In the genomic region with DNA sequence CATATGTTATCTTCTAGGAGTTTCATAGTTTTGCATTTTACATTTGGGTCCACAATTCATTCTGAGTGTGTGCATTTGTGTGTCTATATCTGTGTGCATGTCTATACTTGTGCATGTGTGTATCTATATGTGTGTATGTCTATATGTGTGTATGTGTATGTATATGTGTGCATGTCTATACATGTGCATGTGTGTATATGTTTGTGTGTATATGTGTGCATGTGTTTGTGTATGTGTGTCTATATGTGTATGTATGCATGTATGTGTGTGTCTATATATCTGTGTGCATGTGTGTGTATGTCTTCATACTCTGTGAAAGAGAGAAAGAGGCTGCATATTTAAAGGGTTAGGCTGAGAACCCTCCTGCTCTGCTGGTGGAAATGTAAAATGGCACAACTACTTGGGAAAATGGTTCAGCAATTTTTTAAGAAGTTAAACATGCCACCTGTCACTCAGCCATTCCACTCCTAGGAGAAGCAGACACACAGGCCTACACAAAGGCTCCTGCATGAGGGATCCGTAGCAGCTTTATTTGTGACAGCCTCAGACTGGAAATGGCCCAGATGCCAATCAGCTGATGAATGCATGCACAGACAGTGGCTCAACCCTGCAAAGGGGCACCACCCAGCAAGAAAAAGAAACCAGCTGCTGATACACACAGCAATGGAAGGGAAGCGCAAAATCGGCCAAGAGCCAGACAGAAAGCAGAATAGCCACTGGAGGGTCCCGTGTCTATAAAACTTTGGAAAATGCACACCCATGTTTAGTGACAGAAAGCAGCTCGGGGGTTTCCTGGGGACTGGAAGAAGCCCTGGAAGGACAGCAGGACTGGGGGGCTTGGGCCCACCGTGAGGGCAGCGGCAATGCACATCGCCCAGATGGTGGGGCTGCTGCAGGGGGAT, we compare ENCODE assay signal across 12 cellular contexts.
DNase-seq lines count a peak whose midpoint lies in the region; ATAC-seq and TF ChIP-seq lines count a peak whose summit lies in the region.
"Had no signal": no experiment of that assay in that cellular context is flagged by ENCODE, and none has a peak within 500 bp of the region (broad histone marks: within the 10 kb centered on the region; RNA-seq: fewer than 3 reads in every experiment).

No MANE protein-coding gene starts in this region.

- no peak overlapping the region for H3K4me2 ChIP-seq in neuronal stem cell (ENCODE audit: insufficient read depth, low read length, poor library complexity, severe bottlenecking)

- H3K79me1 ChIP-seq in neuronal stem cell (ENCODE audit: low read depth, low read length), result no peaks in the 10 kb centered on the region

- no peak overlapping the region for H3K4ac ChIP-seq in neuronal stem cell (ENCODE audit: low read length)

- no peak for ATAC-seq in GM18511 (IDR thresholded peaks at IDR 0.05; ENCODE audit: unreplicated experiment)
- no peak for ATAC-seq in HG03520 (IDR thresholded peaks at IDR 0.05; ENCODE audit: unreplicated experiment)
- ATAC-seq in GM19467 (IDR thresholded peaks at IDR 0.05; ENCODE audit: unreplicated experiment), result no peak

- WGBS in neuronal stem cell (ENCODE audit: extremely low coverage in 2 of 2, insufficient read length in 2 of 2, insufficient replicate concordance in 1 of 2), 2 donors, result no CpG with 5 or more reads among the region's 8 CpGs
- 84 to 94% (median 89%) methylated on average over 8 of the region's 8 CpGs for WGBS in stomach, 5 donors

- no peak overlapping the region for H2AK5ac ChIP-seq in neuronal stem cell (ENCODE audit: low read depth, low read length)

- TF ChIP-seq POLR2A in Peyer's patch (IDR thresholded peaks at IDR 0.05), result no peak
- no peak for TF ChIP-seq POLR2A in stomach (IDR thresholded peaks at IDR 0.05)

- no peak overlapping the region for H3K14ac ChIP-seq in neuronal stem cell (ENCODE audit: low read length)

- no peak overlapping the region for H2BK15ac ChIP-seq in neuronal stem cell (ENCODE audit: low read length)

- H3K4me1 ChIP-seq in Peyer's patch (peaks cover 0 to 3% (median 0%) of the 10 kb centered on the region in 4 donors), neuronal stem cell (ENCODE audit: control insufficient read depth in 2 of 2, insufficient read depth in 1 of 2, low read depth in 1 of 2, low read length in 2 of 2) (peaks cover 0 to 8% of the 10 kb centered on the region in 2 donors), stomach (peaks cover 0 to 8% (median 0%) of the 10 kb centered on the region in 4 donors)

- TF ChIP-seq EP300 in stomach (IDR thresholded peaks at IDR 0.05), result no peak

- no peak overlapping the region for H2AFZ ChIP-seq in neuronal stem cell (ENCODE audit: low read length)
- H2AFZ ChIP-seq: parathyroid adenoma had no signal

- H3K27ac ChIP-seq in Peyer's patch (no peak overlapping the region), neuronal stem cell (replicated peaks; ENCODE audit: low read length) (no peak overlapping the region), stomach (no peak overlapping the region)
- H3K27ac ChIP-seq: parathyroid adenoma had no signal

- H3K18ac ChIP-seq in neuronal stem cell (ENCODE audit: low read length), result peak overlapping the region; percentile 19

- H3K9me3 ChIP-seq in Peyer's patch (no peaks in the 10 kb centered on the region), neuronal stem cell (replicated peaks in 1 of 2; ENCODE audit: control insufficient read depth in 2 of 2, insufficient read depth in 1 of 2, low read depth in 1 of 2, low read length in 2 of 2) (peaks cover 0 to 2% of the 10 kb centered on the region in 2 donors), stomach (no peaks in the 10 kb centered on the region)

- H3K36me3 ChIP-seq in Peyer's patch, result no peaks in the 10 kb centered on the region
- H3K36me3 ChIP-seq in neuronal stem cell (replicated peaks in 1 of 2; ENCODE audit: control insufficient read depth in 2 of 2, insufficient read depth in 2 of 2, low read length in 2 of 2), result no peaks in the 10 kb centered on the region
- peaks cover 0 to 6% (median 0%) of the 10 kb centered on the region in 4 donors for H3K36me3 ChIP-seq in stomach

- no peak overlapping the region for H3K4me3 ChIP-seq in Peyer's patch
- H3K4me3 ChIP-seq in fibroblast of pulmonary artery (replicated peaks; ENCODE audit: low read depth, low read length), result no peak overlapping the region
- no peak overlapping the region for H3K4me3 ChIP-seq in neuronal stem cell (ENCODE audit: low read length in 2 of 2)
- H3K4me3 ChIP-seq in stomach, result no peak overlapping the region

- DNase-seq in Ammon's horn (ENCODE audit: low spot score) (peak; percentile 82), Peyer's patch (peak in 2 of 3 donors; percentile 28 to 34), fibroblast of pulmonary artery (ENCODE audit: low read depth) (peak; percentile 43), neuronal stem cell (ENCODE audit: low spot score) (no peak), stomach (no peak)
- DNase-seq: central memory CD4-positive, alpha-beta T cell; COR-L47; NCI-H2227 treated with DMSO at 0.1 percent for 48 hours had no signal

- no peak overlapping the region for H4K91ac ChIP-seq in neuronal stem cell (ENCODE audit: low read depth, low read length, poor library complexity)

- H3K23ac ChIP-seq in neuronal stem cell (ENCODE audit: low read depth, low read length, poor library complexity), result no peak overlapping the region

- H4K8ac ChIP-seq in neuronal stem cell (ENCODE audit: low read depth, low read length), result no peak overlapping the region

- H3K27me3 ChIP-seq in Peyer's patch (no peaks in the 10 kb centered on the region), neuronal stem cell (ENCODE audit: control insufficient read depth in 3 of 3, insufficient read depth in 3 of 3, low read depth in 1 of 3, low read length in 3 of 3) (peaks cover 0 to 2% (median 0%) of the 10 kb centered on the region in 3 experiments), stomach (no peaks in the 10 kb centered on the region)

- H2BK5ac ChIP-seq in neuronal stem cell (ENCODE audit: low read length), result no peak overlapping the region

- H3K9ac ChIP-seq in neuronal stem cell (ENCODE audit: low read depth, low read length, poor library complexity), result no peak overlapping the region
- H3K9ac ChIP-seq: parathyroid adenoma had no signal

- no peak overlapping the region for H2BK12ac ChIP-seq in neuronal stem cell (ENCODE audit: low read length)

- H2BK120ac ChIP-seq in neuronal stem cell (ENCODE audit: low read depth, low read length), result no peak overlapping the region

- intact Hi-C loops in stomach (cut with DNase I; ENCODE audit: low total_unique reads), result no loop called here

- TF ChIP-seq CTCF in Peyer's patch (IDR thresholded peaks at IDR 0.05), result no peak
- no peak for TF ChIP-seq CTCF in fibroblast of pulmonary artery (IDR thresholded peaks at IDR 0.05; ENCODE audit: low read length, missing control alignments)
- TF ChIP-seq CTCF in stomach (IDR thresholded peaks at IDR 0.05), result no peak

Comparison
In these comparisons a context has a peak if more than half of its experiments do, and no peak if none do; other contexts are left out.
1. DNase-seq: peak in Ammon's horn (single experiment), Peyer's patch (2 of 3) and fibroblast of pulmonary artery (single experiment); none in neuronal stem cell (single experiment) and stomach (single experiment).